ENCODE assay signal across 1 cellular context in the genomic region with DNA sequence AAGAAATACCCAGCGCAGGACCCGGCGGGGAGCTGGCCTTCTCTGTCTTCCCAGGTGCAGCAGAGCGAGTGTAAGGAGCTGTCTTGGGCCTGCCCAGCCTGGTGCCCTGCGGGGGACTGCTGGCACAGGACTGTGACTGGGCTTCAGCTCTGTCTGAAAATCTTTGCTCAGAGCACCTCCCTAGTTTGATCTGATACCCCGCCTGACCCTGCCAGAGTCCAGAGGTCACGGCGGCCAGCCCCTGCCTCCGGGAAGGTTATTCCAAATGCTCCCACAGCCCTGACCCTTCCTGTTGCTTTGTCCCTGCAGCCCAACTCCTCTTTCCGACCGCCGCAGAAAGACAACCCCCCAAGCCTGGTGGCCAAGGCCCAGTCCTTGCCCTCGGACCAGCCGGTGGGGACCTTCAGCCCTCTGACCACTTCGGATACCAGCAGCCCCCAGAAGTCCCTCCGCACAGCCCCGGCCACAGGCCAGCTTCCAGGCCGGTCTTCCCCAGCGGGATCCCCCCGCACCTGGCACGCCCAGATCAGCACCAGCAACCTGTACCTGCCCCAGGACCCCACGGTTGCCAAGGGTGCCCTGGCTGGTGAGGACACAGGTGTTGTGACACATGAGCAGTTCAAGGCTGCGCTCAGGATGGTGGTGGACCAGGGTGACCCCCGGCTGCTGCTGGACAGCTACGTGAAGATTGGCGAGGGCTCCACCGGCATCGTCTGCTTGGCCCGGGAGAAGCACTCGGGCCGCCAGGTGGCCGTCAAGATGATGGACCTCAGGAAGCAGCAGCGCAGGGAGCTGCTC.
TF ChIP-seq lines count a peak whose summit lies in the region.

No MANE protein-coding gene starts in this region.

TF ChIP-seq in H1, 55 proteins besides CTCF, POLR2A, EP300 and RAD21:
- TF ChIP-seq FOSL1 (IDR thresholded peaks at IDR 0.05; ENCODE audit: insufficient read depth, low read depth, low read length) (no peak), CHD2 (IDR thresholded peaks at IDR 0.05; ENCODE audit: low read length) (no peak), TAF1 (IDR thresholded peaks at IDR 0.05; ENCODE audit: low read depth, low read length) (no peak), CTBP2 (IDR thresholded peaks at IDR 0.05; ENCODE audit: borderline replicate concordance, insufficient read depth, insufficient read length, low read length) (no peak), HDAC6 (IDR thresholded peaks at IDR 0.05; ENCODE audit: low read depth, low read length) (no peak), TBP (IDR thresholded peaks at IDR 0.05; ENCODE audit: low read depth, low read length) (no peak), PHF8 (conservative IDR thresholded peaks at IDR 0.05; ENCODE audit: low read depth, low read length) (no peak), RNF2 (IDR thresholded peaks at IDR 0.05; ENCODE audit: borderline replicate concordance, low read depth, low read length, missing control alignments, poor library complexity, severe bottlenecking) (no peak), SUZ12 (IDR thresholded peaks at IDR 0.05; ENCODE audit: low read length) (no peak), HDAC2 (IDR thresholded peaks at IDR 0.05; ENCODE audit: borderline replicate concordance in 1 of 2, low read depth in 2 of 2, low read length in 2 of 2) (no peak), BCL11A (IDR thresholded peaks at IDR 0.05; ENCODE audit: low read depth in 2 of 2, low read length in 2 of 2) (no peak), SP2 (IDR thresholded peaks at IDR 0.05; ENCODE audit: low read length) (no peak), GABPA (IDR thresholded peaks at IDR 0.05; ENCODE audit: borderline replicate concordance, insufficient read depth, low read length) (no peak), CREB1 (IDR thresholded peaks at IDR 0.05) (no peak), EGR1 (IDR thresholded peaks at IDR 0.05; ENCODE audit: borderline replicate concordance, low read depth, low read length) (no peak)
- TF ChIP-seq, protein P1, sequence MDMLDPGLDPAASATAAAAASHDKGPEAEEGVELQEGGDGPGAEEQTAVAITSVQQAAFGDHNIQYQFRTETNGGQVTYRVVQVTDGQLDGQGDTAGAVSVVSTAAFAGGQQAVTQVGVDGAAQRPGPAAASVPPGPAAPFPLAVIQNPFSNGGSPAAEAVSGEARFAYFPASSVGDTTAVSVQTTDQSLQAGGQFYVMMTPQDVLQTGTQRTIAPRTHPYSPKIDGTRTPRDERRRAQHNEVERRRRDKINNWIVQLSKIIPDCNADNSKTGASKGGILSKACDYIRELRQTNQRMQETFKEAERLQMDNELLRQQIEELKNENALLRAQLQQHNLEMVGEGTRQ (IDR thresholded peaks at IDR 0.05; ENCODE audit: low read length), result no peak
